25 cellular contexts compared by ENCODE assay signal in the genomic region with DNA sequence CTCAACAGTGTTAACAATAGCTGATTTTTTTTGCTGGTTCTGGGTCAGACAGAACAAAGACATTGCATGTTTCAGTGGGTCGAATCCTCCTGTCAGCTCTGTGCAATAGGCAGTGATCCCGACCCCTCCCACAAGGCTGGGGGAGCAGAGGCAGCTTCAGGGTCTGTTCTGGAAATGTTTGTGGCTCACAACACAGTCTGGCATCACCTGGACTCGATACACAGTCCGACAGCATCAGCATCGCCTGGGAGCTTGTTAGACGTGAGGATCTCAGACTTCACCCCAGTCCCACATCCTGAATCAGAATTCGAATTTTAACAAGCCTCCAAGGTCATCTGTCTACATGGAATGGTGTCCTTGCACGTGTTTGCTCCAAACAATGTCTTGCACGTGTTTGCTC.
"Had no signal": no experiment of that assay in that cellular context is flagged by ENCODE, and none has a peak within 500 bp of the region (broad histone marks: within the 10 kb centered on the region; RNA-seq: fewer than 3 reads in every experiment).

No MANE protein-coding gene starts in this region.

- ATAC-seq: gastroesophageal sphincter, heart left ventricle, left colon, left lobe of liver, lower lobe of right lung, mucosa of descending colon had no signal

- FAIRE-seq: colon, endothelial cell of umbilical vein, frontal cortex, kidney had no signal

- DNase-seq: dermis blood vessel endothelial cell; dorsolateral prefrontal cortex; effector CD4-positive, alpha-beta T cell; effector memory CD4-positive, alpha-beta T cell; esophagus squamous epithelium; foreskin fibroblast; heart left ventricle; hypothalamus; immature natural killer cell; islet precursor cell; kidney; kidney glomerular epithelial cell; left colon; left ventricle myocardium inferior; lower lobe of right lung; mesenchymal stem cell; mucosa of descending colon had no signal

- H3K4me2 ChIP-seq: hepatocyte had no signal

- H2AFZ ChIP-seq: hepatocyte had no signal

- H3K79me2 ChIP-seq: hepatocyte had no signal

- H3K27ac Mint-ChIP-seq: immature natural killer cell, mesothelial cell of epicardium had no signal

- H3K4me1 ChIP-seq: esophagus squamous epithelium, gastroesophageal sphincter, heart left ventricle, left ventricle myocardium inferior, lower lobe of right lung had no signal

- H3K4me3 ChIP-seq: coronary artery, dorsolateral prefrontal cortex, esophagus squamous epithelium, gastroesophageal sphincter, heart left ventricle, hepatocyte, left ventricle myocardium inferior, lower lobe of right lung, mucosa of descending colon had no signal

- H3K4me1 Mint-ChIP-seq: immature natural killer cell, mesothelial cell of epicardium had no signal

- H3K27ac ChIP-seq: coronary artery, dorsolateral prefrontal cortex, esophagus squamous epithelium, gastroesophageal sphincter, heart left ventricle, hepatocyte, left ventricle myocardium inferior, lower lobe of right lung had no signal

- H3K36me3 ChIP-seq: esophagus squamous epithelium, gastroesophageal sphincter, heart left ventricle, left ventricle myocardium inferior, lower lobe of right lung had no signal

- H3K36me3 Mint-ChIP-seq: immature natural killer cell, mesothelial cell of epicardium had no signal

- H3K27me3 ChIP-seq: esophagus squamous epithelium, hepatocyte had no signal

- H3K4me3 Mint-ChIP-seq: immature natural killer cell, mesothelial cell of epicardium had no signal
